ENCODE assay signal across 8 cellular contexts in genomic region chr19:3129112-3129511, GRCh38. TPM values are rescaled to one million over a fixed set of nuclear protein-coding genes. Genes with fewer than 3 reads are reported as not detected.
DNase-seq lines count a peak whose midpoint lies in the region; ATAC-seq, FAIRE-seq and TF ChIP-seq lines count a peak whose summit lies in the region.

No MANE protein-coding gene starts in this region.

- H3K9ac ChIP-seq in K562 (ENCODE audit: insufficient read depth in 1 of 2, low read depth in 2 of 2, low read length in 2 of 2) = no peak overlapping the region

- no peak overlapping the region for H3K27ac ChIP-seq in DOHH2 (ENCODE audit: low read depth, low read length)
- H3K27ac ChIP-seq in KOPT-K1 (ENCODE audit: low read depth, low read length, poor library complexity, severe bottlenecking) = peak overlapping the region; percentile 100
- no peak overlapping the region for H3K27ac ChIP-seq in K562 (ENCODE audit: extremely low read depth, low read depth, low read length)

- H4K20me1 ChIP-seq in DOHH2 (ENCODE audit: control insufficient read depth, insufficient read depth, low read depth, low read length) = no peaks in the 10 kb centered on the region
- no peaks in the 10 kb centered on the region for H4K20me1 ChIP-seq in K562 (replicated peaks; ENCODE audit: control insufficient read depth, insufficient read depth, low read length)

- H3K36me3 ChIP-seq in DOHH2 (ENCODE audit: control insufficient read depth, low read length) (no peaks in the 10 kb centered on the region), KOPT-K1 (ENCODE audit: insufficient read depth, low read length) (no peaks in the 10 kb centered on the region), K562 (ENCODE audit: control insufficient read depth, insufficient read depth, low read length) (no peaks in the 10 kb centered on the region)

- WGBS in K562 (ENCODE audit: insufficient coverage, low coverage, missing lambda C conversion rate) = 6% methylated on average over 1 of the region's 1 CpG

- in situ Hi-C loops in K562 (cut with MboI) = no loop called here

- TF ChIP-seq EP300 in K562 (IDR thresholded peaks at IDR 0.05; ENCODE audit: low read length) = no peak

- peaks cover 6% of the 10 kb centered on the region; the same call in 1 of the 2 replicates for H3K27me3 ChIP-seq in DOHH2 (ENCODE audit: control insufficient read depth, low read length)
- H3K27me3 ChIP-seq in K562 (ENCODE audit: control insufficient read depth in 2 of 2, insufficient read depth in 2 of 2, low read length in 2 of 2) = no peaks in the 10 kb centered on the region

- TF ChIP-seq POLR2A in K562 (conservative IDR thresholded peaks at IDR 0.05) = no peak

- no TSS peak for BruUV-seq in K562 (replicated peaks; lab: Mats Ljungman, UMichigan)

- CTCF ChIA-PET in K562 (lab: Yijun Ruan, JAX; ENCODE audit: low intra/inter-chr PET ratio) = interaction anchor here (1.4 kb wide), 1 partner anchor 35 kb away, joined by 4 read pairs; no protein-coding TSS in a partner anchor

- TF ChIP-seq CTCF in DOHH2 (IDR thresholded peaks at IDR 0.05; ENCODE audit: low read depth, low read length, poor library complexity, severe bottlenecking) (peak; percentile 46), K562 (IDR thresholded peaks at IDR 0.05 in 2 of 3, conservative IDR thresholded peaks at IDR 0.05 in 1 of 3; ENCODE audit: insufficient read depth in 2 of 3, low read depth in 1 of 3, low read length in 3 of 3) (peak in 2 of 3 experiments; percentile 48 to 71; a peak in 4 of 6 replicates)

- intact Hi-C loops in K562 (cut with micrococcal nuclease) = loop anchor here (1.0 kb wide), 1 partner anchor 34 kb away; no protein-coding TSS in a partner anchor

- no peak for ATAC-seq in K562
- no peak for ATAC-seq in GM19455 (IDR thresholded peaks at IDR 0.05; ENCODE audit: unreplicated experiment)
- ATAC-seq in GM18519 (IDR thresholded peaks at IDR 0.05; ENCODE audit: low FRiP score, unreplicated experiment) = no peak

- no peak overlapping the region for H3K4me3 ChIP-seq in DOHH2 (ENCODE audit: low read length)
- H3K4me3 ChIP-seq in K562 = no peak overlapping the region

- H3F3A ChIP-seq in DOHH2 (ENCODE audit: control insufficient read depth, insufficient read depth) = no peaks in the 10 kb centered on the region

- H3K4me2 ChIP-seq in DOHH2 (ENCODE audit: low read length) = no peak overlapping the region
- no peak overlapping the region for H3K4me2 ChIP-seq in K562 (ENCODE audit: insufficient read depth, low read length)

- H3K9me2 ChIP-seq in DOHH2 (replicated peaks; ENCODE audit: control insufficient read depth, low read length) = no peaks in the 10 kb centered on the region

- H3K4me1 ChIP-seq in DOHH2 (ENCODE audit: control insufficient read depth, low read length) (peaks cover 28% of the 10 kb centered on the region), K562 (replicated peaks in 1 of 2; ENCODE audit: control insufficient read depth in 2 of 2, insufficient read depth in 2 of 2, low read length in 2 of 2) (peaks cover 13 to 26% of the 10 kb centered on the region in 2 experiments)

- H3K79me2 ChIP-seq in DOHH2 (ENCODE audit: control insufficient read depth, low read length) (no peaks in the 10 kb centered on the region), K562 (ENCODE audit: control insufficient read depth, insufficient read depth, low read length) (no peaks in the 10 kb centered on the region)

- peak; percentile 46 to 67 for TF ChIP-seq RAD21 in K562 (CRISPR knock-in tag; conservative IDR thresholded peaks at IDR 0.05 in 1 of 2, IDR thresholded peaks at IDR 0.05 in 1 of 2)

- H3K9me3 ChIP-seq in DOHH2 (ENCODE audit: control insufficient read depth, insufficient read depth, low read length) (no peaks in the 10 kb centered on the region), KOPT-K1 (ENCODE audit: insufficient read depth, low read length, poor library complexity, severe bottlenecking) (no peaks in the 10 kb centered on the region), K562 (replicated peaks; ENCODE audit: control insufficient read depth, insufficient read depth, low read depth, low read length) (no peaks in the 10 kb centered on the region; the same call in 1 of the 2 replicates)

- peak in 1 of 4 experiments; percentile 57 for DNase-seq in K562 (ENCODE audit: extremely low read depth in 1 of 4, low spot score in 3 of 4)
- peak; percentile 40 for DNase-seq in non-pigmented ciliary epithelial cell (ENCODE audit: low read depth)
- no peak for DNase-seq in D341Med (ENCODE audit: low spot score)
- no peak for DNase-seq in anterior cingulate cortex (lab: John Stamatoyannopoulos, UW)

- FAIRE-seq in K562 (lab: Jason Lieb, UNC) = peak; percentile 77

- no peak overlapping the region for H2AFZ ChIP-seq in K562 (ENCODE audit: low read depth, low read length)

- POLR2A ChIA-PET in K562 (lab: Yijun Ruan, JAX) = interaction anchor here (0.8 to 1.2 kb wide), 3 partner anchors 15 to 394 kb away, joined by 3 read pairs; no protein-coding TSS in a partner anchor

- H3K9me1 ChIP-seq in K562 (ENCODE audit: control insufficient read depth, insufficient read depth, low read length) = no peaks in the 10 kb centered on the region

RNA-seq across cellular contexts. Expression of gene GNA15, which starts 6.7 kb away (rescaled TPM):
- total RNA-seq in K562 (2011; cell fraction: chromatin; rRNA removed; ENCODE audit: low replicate concordance) = 0.35 TPM in 1 of 2 replicates, not detected in the other
- 0.13 and 0.17 TPM in 2 replicates for total RNA-seq in K562 (2011; cell fraction: nucleolus; rRNA removed)
- not detected in 2 replicates for total RNA-seq in K562 (2011; cell fraction: nucleoplasm; rRNA removed)
- 0.09 TPM in 1 of 2 replicates, not detected in the other for total RNA-seq in K562 (2014; rRNA removed)
- total RNA-seq in K562 (2014; rRNA removed; fragmentation: Illumina TruSeq; extraction: Trizol) = 0.07 and 0.13 TPM in 2 replicates
- 0.19 and 0.22 TPM in 2 replicates for total RNA-seq in K562 (2015; rRNA removed; fragmentation: Illumina TruSeq; extraction: Trizol)
- total RNA-seq in K562 (2021) = 0.13 and 0.24 TPM in 2 replicates
- polyA plus RNA-seq in K562 (2011; rRNA removed) = 0.19 and 0.22 TPM in 2 replicates
- polyA plus RNA-seq in K562 (2011; cell fraction: cytosol; rRNA removed) = 0.18 and 0.25 TPM in 2 replicates
- 0.29 and 0.40 TPM in 2 replicates for polyA plus RNA-seq in K562 (2011; cell fraction: nucleus; rRNA removed)
- polyA plus RNA-seq in K562 (2012) = 0.65 and 0.76 TPM in 2 replicates
- polyA plus RNA-seq in K562 (2014; fragmentation: Illumina TruSeq; extraction: Trizol) = 0.10 and 0.22 TPM in 2 replicates
- polyA plus RNA-seq in K562 (2014; fragmentation: Nextera tagmentation; extraction: Ambion mirVana) = under 1 TPM in 1 of 2 experiments, not detected in 1; 0.03 TPM
- 0.11 and 0.35 TPM in 2 replicates for polyA plus RNA-seq in K562 (2014; rRNA removed)
- polyA minus RNA-seq in K562 (2011; rRNA and poly(A)+ RNA removed) = 0.27 TPM in 1 of 2 replicates, not detected in the other
- polyA minus RNA-seq in K562 (2011; cell fraction: cytosol; rRNA and poly(A)+ RNA removed) = not detected in 2 replicates
- 0.13 TPM in 1 of 2 replicates, not detected in the other for polyA minus RNA-seq in K562 (2011; cell fraction: nucleus; rRNA and poly(A)+ RNA removed)

RNA-seq across cellular contexts. Expression of gene GNA11, which starts 35.0 kb away (rescaled TPM):
- total RNA-seq in K562 (2011; cell fraction: chromatin; rRNA removed; ENCODE audit: low replicate concordance) = 18.8 and 42.3 TPM in 2 replicates
- total RNA-seq in K562 (2011; cell fraction: nucleolus; rRNA removed) = 20.7 and 22.8 TPM in 2 replicates
- total RNA-seq in K562 (2011; cell fraction: nucleoplasm; rRNA removed) = 12.6 and 17.6 TPM in 2 replicates
- 14.5 and 19.3 TPM in 2 replicates for total RNA-seq in K562 (2014; rRNA removed)
- total RNA-seq in K562 (2014; rRNA removed; fragmentation: Illumina TruSeq; extraction: Trizol) = 7.0 and 12.7 TPM in 2 replicates
- 13.4 and 16.5 TPM in 2 replicates for total RNA-seq in K562 (2015; rRNA removed; fragmentation: Illumina TruSeq; extraction: Trizol)
- 24.3 and 24.8 TPM in 2 replicates for total RNA-seq in K562 (2021)
- 3.6 and 9.7 TPM in 2 replicates for polyA plus RNA-seq in K562 (2011; rRNA removed)
- polyA plus RNA-seq in K562 (2011; cell fraction: cytosol; rRNA removed) = 11.1 and 14.7 TPM in 2 replicates
- polyA plus RNA-seq in K562 (2011; cell fraction: nucleus; rRNA removed) = 18.1 and 22.6 TPM in 2 replicates
- polyA plus RNA-seq in K562 (2012) = 22.6 and 23.5 TPM in 2 replicates
- polyA plus RNA-seq in K562 (2014; fragmentation: Illumina TruSeq; extraction: Trizol) = 23.5 and 24.5 TPM in 2 replicates
- polyA plus RNA-seq in K562 (2014; fragmentation: Nextera tagmentation; extraction: Ambion mirVana) = under 1 TPM; 0.18 to 0.21 TPM
- polyA plus RNA-seq in K562 (2014; rRNA removed) = 16.6 and 18.2 TPM in 2 replicates
- 1.6 and 10.8 TPM in 2 replicates for polyA minus RNA-seq in K562 (2011; rRNA and poly(A)+ RNA removed)
- polyA minus RNA-seq in K562 (2011; cell fraction: cytosol; rRNA and poly(A)+ RNA removed) = 10.8 and 11.5 TPM in 2 replicates
- 4.6 and 5.7 TPM in 2 replicates for polyA minus RNA-seq in K562 (2011; cell fraction: nucleus; rRNA and poly(A)+ RNA removed)

RNA-seq across cellular contexts. Expression of gene S1PR4, which starts 49.5 kb away (rescaled TPM):
- total RNA-seq in K562 (2011; cell fraction: chromatin; rRNA removed; ENCODE audit: low replicate concordance) = not detected in 2 replicates
- not detected in 2 replicates for total RNA-seq in K562 (2011; cell fraction: nucleolus; rRNA removed)
- not detected in 2 replicates for total RNA-seq in K562 (2011; cell fraction: nucleoplasm; rRNA removed)
- total RNA-seq in K562 (2014; rRNA removed) (not detected in 2 replicates), K562 (2014; rRNA removed; fragmentation: Illumina TruSeq; extraction: Trizol) (not detected in 2 replicates), K562 (2015; rRNA removed; fragmentation: Illumina TruSeq; extraction: Trizol) (not detected in 2 replicates), K562 (2021) (0.18 and 0.27 TPM in 2 replicates)
- polyA plus RNA-seq in K562 (2011; rRNA removed) (not detected in 2 replicates), K562 (2014; fragmentation: Illumina TruSeq; extraction: Trizol) (not detected in 2 replicates), K562 (2014; fragmentation: Nextera tagmentation; extraction: Ambion mirVana) (not detected), K562 (2014; rRNA removed) (0.07 TPM in 1 of 2 replicates, not detected in the other)
- 0.04 TPM in 1 of 2 replicates, not detected in the other for polyA plus RNA-seq in K562 (2011; cell fraction: cytosol; rRNA removed)
- polyA plus RNA-seq in K562 (2011; cell fraction: nucleus; rRNA removed) = 0.08 and 0.53 TPM in 2 replicates
- polyA plus RNA-seq in K562 (2012) = not detected in 2 replicates
- polyA minus RNA-seq in K562 (2011; rRNA and poly(A)+ RNA removed) = not detected in 2 replicates
- not detected in 2 replicates for polyA minus RNA-seq in K562 (2011; cell fraction: cytosol; rRNA and poly(A)+ RNA removed)
- polyA minus RNA-seq in K562 (2011; cell fraction: nucleus; rRNA and poly(A)+ RNA removed) = 0.13 TPM in 1 of 2 replicates, not detected in the other

RNA-seq across cellular contexts. Expression of gene NCLN, which starts 56.6 kb away (rescaled TPM):
- total RNA-seq in K562 (2011; cell fraction: chromatin; rRNA removed; ENCODE audit: low replicate concordance) = 48.8 and 166 TPM in 2 replicates
- total RNA-seq in K562 (2011; cell fraction: nucleolus; rRNA removed) = 171 and 189 TPM in 2 replicates
- total RNA-seq in K562 (2011; cell fraction: nucleoplasm; rRNA removed) = 87.3 and 91.6 TPM in 2 replicates
- total RNA-seq in K562 (2014; rRNA removed) (49.3 and 79.1 TPM in 2 replicates), K562 (2014; rRNA removed; fragmentation: Illumina TruSeq; extraction: Trizol) (11.6 and 20.2 TPM in 2 replicates), K562 (2015; rRNA removed; fragmentation: Illumina TruSeq; extraction: Trizol) (39.7 and 47.4 TPM in 2 replicates), K562 (2021) (120 and 126 TPM in 2 replicates)
- polyA plus RNA-seq in K562 (2011; rRNA removed) (39.6 and 55.9 TPM in 2 replicates), K562 (2014; fragmentation: Illumina TruSeq; extraction: Trizol) (25.6 and 56.1 TPM in 2 replicates), K562 (2014; fragmentation: Nextera tagmentation; extraction: Ambion mirVana) (1 to 10 TPM; 3.8 to 5.9 TPM), K562 (2014; rRNA removed) (58.0 and 62.8 TPM in 2 replicates)
- 53.3 and 119 TPM in 2 replicates for polyA plus RNA-seq in K562 (2011; cell fraction: cytosol; rRNA removed)
- polyA plus RNA-seq in K562 (2011; cell fraction: nucleus; rRNA removed) = 113 and 190 TPM in 2 replicates
- polyA plus RNA-seq in K562 (2012) = 69.1 and 86.6 TPM in 2 replicates
- polyA minus RNA-seq in K562 (2011; rRNA and poly(A)+ RNA removed) = 11.0 and 30.4 TPM in 2 replicates
- 50.3 and 58.3 TPM in 2 replicates for polyA minus RNA-seq in K562 (2011; cell fraction: cytosol; rRNA and poly(A)+ RNA removed)
- polyA minus RNA-seq in K562 (2011; cell fraction: nucleus; rRNA and poly(A)+ RNA removed) = 23.9 and 31.8 TPM in 2 replicates
